Comparison of ENCODE assay signal across 8 cellular contexts in the genomic region with DNA sequence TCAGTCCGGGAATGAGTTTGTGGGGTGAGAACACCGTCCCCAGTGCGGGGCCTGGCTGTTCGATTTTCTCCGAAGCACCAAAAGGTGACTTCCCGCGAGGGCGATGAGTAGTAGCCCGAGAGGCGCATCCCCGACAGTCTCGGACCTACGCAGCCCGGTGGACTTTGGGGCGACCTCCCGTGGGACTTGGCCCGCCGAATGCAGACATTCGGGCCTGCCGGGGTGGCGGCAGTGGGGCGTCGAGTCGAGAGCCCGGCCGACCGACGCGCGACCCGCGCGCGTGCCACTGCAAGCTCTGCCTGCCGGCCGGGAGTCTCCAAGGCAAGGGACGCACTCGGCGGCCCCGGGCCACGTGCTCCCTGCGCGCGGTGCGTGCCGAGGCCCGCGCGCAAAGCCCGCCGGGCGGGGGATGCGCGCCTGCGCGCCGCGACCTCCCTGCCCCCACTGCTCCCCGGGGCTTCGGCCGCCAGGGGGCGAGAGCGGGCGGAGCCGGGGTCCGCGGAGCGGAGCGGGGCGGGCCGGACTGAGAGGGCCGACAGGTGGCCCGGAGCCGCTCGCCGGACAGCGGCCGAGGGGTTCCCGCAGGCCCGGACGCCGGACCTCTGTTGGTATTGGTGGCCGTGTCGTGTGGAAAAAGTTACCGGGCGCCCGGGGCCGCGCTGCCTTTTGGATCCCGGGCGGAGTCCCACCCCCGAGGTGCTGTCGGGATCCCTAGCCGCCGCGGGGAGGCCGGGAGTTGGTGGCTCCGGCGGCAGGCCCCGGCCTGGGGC. TPM values are rescaled to one million over a fixed set of nuclear protein-coding genes. Genes with fewer than 3 reads are reported as not detected.
DNase-seq lines count a peak whose midpoint lies in the region; ATAC-seq and TF ChIP-seq lines count a peak whose summit lies in the region.

No MANE protein-coding gene starts in this region.

- intact Hi-C loops in left cardiac atrium (cut with DNase I) (loop anchor here in 1 of 2 donors (5.0 kb wide), 1 partner anchor 98 kb away; no protein-coding TSS in a partner anchor), posterior cingulate gyrus (cut with DNase I) (loop anchor here (5.0 kb wide), 1 partner anchor 72 kb away; a partner anchor contains a TSS), transverse colon (cut with DNase I; ENCODE audit: low total_unique reads) (loop anchor here (2.0 to 10.0 kb wide), 3 partner anchors 97 to 488 kb away; no protein-coding TSS in a partner anchor)

- peaks cover 0 to 8% (median 0%) of the 10 kb centered on the region in 4 donors for H3K36me3 ChIP-seq in transverse colon

- no peaks in the 10 kb centered on the region for H3K27me3 ChIP-seq in transverse colon

- DNase-seq in KG1 (lab: John Stamatoyannopoulos, UW) = peak; percentile 61
- peak; percentile 77 for DNase-seq in SW480 (ENCODE audit: low spot score)
- DNase-seq in left cardiac atrium = peak; percentile 82
- DNase-seq in posterior cingulate gyrus = peak; percentile 68 to 96 (median 77)
- DNase-seq in transverse colon = peak; percentile 90

- TF ChIP-seq POLR2A in transverse colon (IDR thresholded peaks at IDR 0.05) = peak; percentile 82

- in situ Hi-C loops in transverse colon (cut with MboI; ENCODE audit: low pct_ligation_motif_present in 1 of 4, low pct_unique_long_range_greater_than_20kb in 1 of 4, low sequenced_read_pairs in 3 of 4) = loop anchor here in 2 of 4 donors (5.0 to 25.0 kb wide), 3 partner anchors 33 to 198 kb away; no protein-coding TSS in a partner anchor

- H3K9me3 ChIP-seq in transverse colon = no peaks in the 10 kb centered on the region

- peak overlapping the region; percentile 77 to 98 (median 92) for H3K4me3 ChIP-seq in transverse colon

- peak; percentile 93 for TF ChIP-seq CTCF in C4-2B (conservative IDR thresholded peaks at IDR 0.05)
- TF ChIP-seq CTCF in transverse colon (IDR thresholded peaks at IDR 0.05) = peak in 4 of 5 experiments; percentile 64 to 85 (median 75)

- H3K27ac ChIP-seq in C4-2B = peak overlapping the region; percentile 98
- H3K27ac ChIP-seq in adipose tissue (ENCODE audit: low read depth, low read length) = peak overlapping the region; percentile 84
- peak overlapping the region; percentile 97 to 100 (median 100) for H3K27ac ChIP-seq in transverse colon

- peaks cover 29 to 45% (median 36%) of the 10 kb centered on the region in 4 donors for H3K4me1 ChIP-seq in transverse colon

- no peak for TF ChIP-seq EP300 in transverse colon (IDR thresholded peaks at IDR 0.05; ENCODE audit: low read depth)

- ATAC-seq in GM19324 (IDR thresholded peaks at IDR 0.05; ENCODE audit: low FRiP score, unreplicated experiment) (peak; percentile 24), left cardiac atrium (peak; percentile 22 to 38)

- WGBS in adipose tissue, 3 donors = 0 to 1% (median 1%) methylated on average over 74 to 100 of the region's 100 CpGs
- 2% methylated on average over 26 of the region's 100 CpGs; no CpG with 5 or more reads in 1 of the 2 donors for WGBS in transverse colon (ENCODE audit: low coverage in 1 of 2), 2 donors

RNA-seq across cellular contexts. Expression of a gene that starts 1.8 kb away (rescaled TPM):
- polyA plus RNA-seq in adipose tissue = 1,000 to 10,000 TPM; 1,266 to 1,426 (median 1,342) TPM
- total RNA-seq in left cardiac atrium (100 to 1,000 TPM; 343 to 402 TPM), transverse colon (1,000 to 10,000 TPM in 1 of 4 donors, 100 to 1,000 TPM in 3; 478 to 1,487 (median 685) TPM)

Comparison
In these comparisons a context has a peak if more than half of its experiments do, and no peak if none do; other contexts are left out.
1. Peak in every context shown above with its lines: DNase-seq, ATAC-seq, H3K4me3 ChIP-seq and H3K27ac ChIP-seq.